ENCODE assay signal across 6 cellular contexts in genomic region chr19:55117063-55117635, GRCh38. TPM values are rescaled to one million over a fixed set of nuclear protein-coding genes. Genes with fewer than 3 reads are reported as not detected.
DNase-seq lines count a peak whose midpoint lies in the region; ATAC-seq and TF ChIP-seq lines count a peak whose summit lies in the region.

No MANE protein-coding gene starts in this region.

- H3K4me3 ChIP-seq in AG09309 (ENCODE audit: control insufficient read depth, low read depth, low read length) (peak overlapping the region; percentile 98), HAP-1 (peak overlapping the region; percentile 69)

- in situ Hi-C loops in HAP-1 (cut with MboI; ENCODE audit: low sequenced_read_pairs) = no loop called here

- no peaks in the 10 kb centered on the region for H3K27me3 Mint-ChIP-seq in activated naive CD8-positive, alpha-beta T cell
- peaks cover 13% of the 10 kb centered on the region for H3K27me3 Mint-ChIP-seq in mesothelial cell of epicardium (ENCODE audit: low read depth)

- H3K4me1 ChIP-seq in HAP-1 = peaks cover 6% of the 10 kb centered on the region

- peak overlapping the region; percentile 99 for H3K4me3 Mint-ChIP-seq in activated naive CD8-positive, alpha-beta T cell
- peak overlapping the region; percentile 93 for H3K4me3 Mint-ChIP-seq in mesothelial cell of epicardium

- H3K36me3 Mint-ChIP-seq in activated naive CD8-positive, alpha-beta T cell = no peaks in the 10 kb centered on the region
- H3K36me3 Mint-ChIP-seq in mesothelial cell of epicardium = no peaks in the 10 kb centered on the region

- DNase-seq in AG09309 (ENCODE audit: low read depth) = no peak
- DNase-seq in HAP-1 (ENCODE audit: low spot score in 2 of 2) = peak in 1 of 2 experiments; percentile 29
- no peak for DNase-seq in mesothelial cell of epicardium (ENCODE audit: low spot score in 2 of 2, unreplicated experiment in 2 of 2)
- no peak for DNase-seq in 8988T

- peak overlapping the region; percentile 89 for H3K27ac Mint-ChIP-seq in activated naive CD8-positive, alpha-beta T cell
- H3K27ac Mint-ChIP-seq in mesothelial cell of epicardium = peak overlapping the region; percentile 97

- no peaks in the 10 kb centered on the region for H3K9me3 ChIP-seq in HAP-1

- no peak for ATAC-seq in HG03378 (IDR thresholded peaks at IDR 0.05; ENCODE audit: unreplicated experiment)

- H3K4me1 Mint-ChIP-seq in activated naive CD8-positive, alpha-beta T cell (ENCODE audit: low read depth) = peaks cover 29% of the 10 kb centered on the region
- peaks cover 35% of the 10 kb centered on the region for H3K4me1 Mint-ChIP-seq in mesothelial cell of epicardium

- no peaks in the 10 kb centered on the region for H3K27me3 ChIP-seq in HAP-1 (ENCODE audit: low read depth)

- TF ChIP-seq CTCF in AG09309 (IDR thresholded peaks at IDR 0.05; ENCODE audit: control insufficient read depth, insufficient read depth, low read depth, low read length, missing control alignments) (no peak), mesothelial cell of epicardium (IDR thresholded peaks at IDR 0.05; ENCODE audit: unreplicated experiment) (no peak)

- no peaks in the 10 kb centered on the region for H3K9me3 Mint-ChIP-seq in activated naive CD8-positive, alpha-beta T cell (ENCODE audit: low read depth)
- H3K9me3 Mint-ChIP-seq in mesothelial cell of epicardium = no peaks in the 10 kb centered on the region

- no peaks in the 10 kb centered on the region for H3K36me3 ChIP-seq in HAP-1 (replicated peaks)

RNA-seq across cellular contexts. Expression of gene PPP1R12C, which starts 0.3 kb away (rescaled TPM):
- total RNA-seq in mesothelial cell of epicardium = 100 to 111 TPM (median 109 TPM) in 3 replicates

RNA-seq across cellular contexts. Expression of gene TNNT1, which starts 31.9 kb away (rescaled TPM):
- total RNA-seq in mesothelial cell of epicardium = 47.5 to 57.5 TPM (median 48.9 TPM) in 3 replicates

RNA-seq across cellular contexts. Expression of gene TNNI3, which starts 40.4 kb away (rescaled TPM):
- 6.3 to 9.1 TPM (median 8.9 TPM) in 3 replicates for total RNA-seq in mesothelial cell of epicardium

RNA-seq across cellular contexts. Expression of gene EPS8L1, which starts 41.5 kb away (rescaled TPM):
- 375 to 425 TPM (median 396 TPM) in 3 replicates for total RNA-seq in mesothelial cell of epicardium

RNA-seq across cellular contexts. Expression of gene DNAAF3, which starts 49.3 kb away (rescaled TPM):
- 2.9 to 4.4 TPM (median 3.3 TPM) in 3 replicates for total RNA-seq in mesothelial cell of epicardium
